9 cellular contexts compared by ENCODE assay signal in the genomic region with DNA sequence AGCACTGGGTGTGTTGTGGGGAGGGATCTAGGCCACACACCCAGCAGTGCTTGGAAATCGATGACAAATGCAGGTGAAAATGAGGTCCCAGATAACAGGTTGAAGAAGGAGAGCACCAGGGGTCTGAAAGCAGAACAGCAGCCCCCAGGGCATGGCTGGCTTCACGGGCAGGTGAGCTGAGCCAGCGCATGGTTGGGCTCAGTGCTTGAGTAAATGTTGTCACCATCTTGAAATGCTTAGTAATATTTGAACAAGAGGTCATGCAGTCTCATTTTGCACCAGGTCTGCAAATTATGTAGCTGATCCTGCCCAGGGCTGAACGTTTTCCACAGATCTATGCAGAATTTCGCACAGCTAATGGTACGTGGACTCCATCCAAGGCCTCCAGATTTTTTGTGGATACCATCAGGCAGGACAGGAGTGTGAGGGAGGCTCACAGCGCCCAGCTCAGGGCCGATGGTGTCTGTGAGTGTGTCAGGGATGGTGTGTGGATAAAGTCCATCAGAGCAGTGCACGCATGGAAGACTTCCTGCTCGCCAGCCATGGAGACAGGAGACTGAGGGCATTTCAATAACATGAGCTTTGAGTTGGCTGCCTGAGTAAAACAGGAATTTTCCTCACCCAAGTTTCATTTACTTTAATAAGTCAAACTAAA. TPM values are rescaled to one million over a fixed set of nuclear protein-coding genes. Genes with fewer than 3 reads are reported as not detected.
DNase-seq lines count a peak whose midpoint lies in the region; ATAC-seq and TF ChIP-seq lines count a peak whose summit lies in the region.
"Had no signal": no experiment of that assay in that cellular context is flagged by ENCODE, and none has a peak within 500 bp of the region (broad histone marks: within the 10 kb centered on the region; RNA-seq: fewer than 3 reads in every experiment).

No MANE protein-coding gene starts in this region.

- H3K27me3 Mint-ChIP-seq in Caco-2 (ENCODE audit: insufficient read depth, unreplicated experiment) (no peaks in the 10 kb centered on the region), memory B cell (peaks cover 5% of the 10 kb centered on the region)

- ATAC-seq in memory B cell (ENCODE audit: low read depth) (no peak), HG02852 (IDR thresholded peaks at IDR 0.05; ENCODE audit: unreplicated experiment) (no peak), GM18861 (IDR thresholded peaks at IDR 0.05; ENCODE audit: unreplicated experiment) (no peak), esophagus mucosa (no peak)

- peaks cover 1% of the 10 kb centered on the region; the same call in 1 of the 2 replicates for H3K4me1 ChIP-seq in Caco-2

- POLR2A ChIA-PET in Caco-2 (lab: Charles Lee) (no interaction called here), RWPE1 (lab: Yijun Ruan, JAX; ENCODE audit: low non-redundant PET) (no interaction called here)

- CTCF ChIA-PET in Caco-2 (lab: Charles Lee) (no interaction called here), RWPE1 (lab: Yijun Ruan, JAX) (interaction anchor here (0.7 kb wide), 1 partner anchor 302 kb away, joined by 3 read pairs; no protein-coding TSS in a partner anchor)

- H3K27ac Mint-ChIP-seq in Caco-2 (ENCODE audit: unreplicated experiment) (peak overlapping the region; percentile 34), memory B cell (peak overlapping the region; percentile 91)

- no peaks in the 10 kb centered on the region for H3K9me3 ChIP-seq in Caco-2

- H3K4me3 Mint-ChIP-seq in Caco-2 (ENCODE audit: unreplicated experiment) (no peak overlapping the region), memory B cell (no peak overlapping the region)

- H3K9me3 Mint-ChIP-seq in Caco-2 (ENCODE audit: unreplicated experiment), result peaks cover 11% of the 10 kb centered on the region
- H3K9me3 Mint-ChIP-seq in memory B cell, result no peaks in the 10 kb centered on the region

- H3K36me3 Mint-ChIP-seq in Caco-2 (ENCODE audit: insufficient read depth, unreplicated experiment) (peaks cover 15% of the 10 kb centered on the region), memory B cell (peaks cover 10% of the 10 kb centered on the region)

- BruUV-seq in Caco-2 (replicated peaks; lab: Mats Ljungman, UMichigan), result no TSS peak

- peak; percentile 40 for DNase-seq in AG10803 (ENCODE audit: low read depth)
- no peak for DNase-seq in Caco-2
- no peak for DNase-seq in RWPE1 (ENCODE audit: low spot score)
- no peak for DNase-seq in memory B cell (ENCODE audit: low spot score in 2 of 2)
- DNase-seq: NCI-H226 had no signal

- H3K27me3 ChIP-seq in Caco-2 (replicated peaks; ENCODE audit: control insufficient read depth, insufficient read depth, low read length), result no peaks in the 10 kb centered on the region

- peaks cover 23% of the 10 kb centered on the region for H3K4me1 Mint-ChIP-seq in Caco-2 (ENCODE audit: low read depth, unreplicated experiment)
- H3K4me1 Mint-ChIP-seq in memory B cell, result peaks cover 48% of the 10 kb centered on the region

- TF ChIP-seq CTCF in AG10803 (conservative IDR thresholded peaks at IDR 0.05; ENCODE audit: low read length) (no peak), Caco-2 (IDR thresholded peaks at IDR 0.05; ENCODE audit: insufficient read depth in 1 of 2, low read depth in 1 of 2, low read length in 1 of 2, severe bottlenecking in 1 of 2, unreplicated experiment in 1 of 2) (no peak), RWPE1 (conservative IDR thresholded peaks at IDR 0.05; ENCODE audit: low read depth) (no peak)

- peak overlapping the region; percentile 70 for H3K27ac ChIP-seq in RWPE1
- H3K27ac ChIP-seq: SK-N-MC had no signal

- no peaks in the 10 kb centered on the region for H3K36me3 ChIP-seq in Caco-2 (ENCODE audit: control insufficient read depth, insufficient read depth, low read length)

- intact Hi-C loops in Caco-2 (cut with micrococcal nuclease; ENCODE audit: unreplicated experiment), result no loop called here

- no peak overlapping the region for H3K4me3 ChIP-seq in AG10803 (ENCODE audit: low read length)
- H3K4me3 ChIP-seq in Caco-2 (ENCODE audit: low read depth, low read length), result no peak overlapping the region
- H3K4me3 ChIP-seq: SK-N-MC had no signal

RNA-seq across cellular contexts. Expression of gene SNX9, which starts 53.1 kb away (rescaled TPM):
- total RNA-seq in Caco-2 (2022) (27.4 and 29.5 TPM in 2 replicates), esophagus mucosa (19.3 TPM)
